In genomic region chr5:151612689-151613427, GRCh38 we compare ENCODE assay signal across 3 cellular contexts.
TF ChIP-seq lines count a peak whose summit lies in the region.

No MANE protein-coding gene starts in this region.

TF ChIP-seq in HCT116, 20 proteins besides CTCF, POLR2A, EP300 and RAD21 (continues in another document):
- TF ChIP-seq, protein P1, sequence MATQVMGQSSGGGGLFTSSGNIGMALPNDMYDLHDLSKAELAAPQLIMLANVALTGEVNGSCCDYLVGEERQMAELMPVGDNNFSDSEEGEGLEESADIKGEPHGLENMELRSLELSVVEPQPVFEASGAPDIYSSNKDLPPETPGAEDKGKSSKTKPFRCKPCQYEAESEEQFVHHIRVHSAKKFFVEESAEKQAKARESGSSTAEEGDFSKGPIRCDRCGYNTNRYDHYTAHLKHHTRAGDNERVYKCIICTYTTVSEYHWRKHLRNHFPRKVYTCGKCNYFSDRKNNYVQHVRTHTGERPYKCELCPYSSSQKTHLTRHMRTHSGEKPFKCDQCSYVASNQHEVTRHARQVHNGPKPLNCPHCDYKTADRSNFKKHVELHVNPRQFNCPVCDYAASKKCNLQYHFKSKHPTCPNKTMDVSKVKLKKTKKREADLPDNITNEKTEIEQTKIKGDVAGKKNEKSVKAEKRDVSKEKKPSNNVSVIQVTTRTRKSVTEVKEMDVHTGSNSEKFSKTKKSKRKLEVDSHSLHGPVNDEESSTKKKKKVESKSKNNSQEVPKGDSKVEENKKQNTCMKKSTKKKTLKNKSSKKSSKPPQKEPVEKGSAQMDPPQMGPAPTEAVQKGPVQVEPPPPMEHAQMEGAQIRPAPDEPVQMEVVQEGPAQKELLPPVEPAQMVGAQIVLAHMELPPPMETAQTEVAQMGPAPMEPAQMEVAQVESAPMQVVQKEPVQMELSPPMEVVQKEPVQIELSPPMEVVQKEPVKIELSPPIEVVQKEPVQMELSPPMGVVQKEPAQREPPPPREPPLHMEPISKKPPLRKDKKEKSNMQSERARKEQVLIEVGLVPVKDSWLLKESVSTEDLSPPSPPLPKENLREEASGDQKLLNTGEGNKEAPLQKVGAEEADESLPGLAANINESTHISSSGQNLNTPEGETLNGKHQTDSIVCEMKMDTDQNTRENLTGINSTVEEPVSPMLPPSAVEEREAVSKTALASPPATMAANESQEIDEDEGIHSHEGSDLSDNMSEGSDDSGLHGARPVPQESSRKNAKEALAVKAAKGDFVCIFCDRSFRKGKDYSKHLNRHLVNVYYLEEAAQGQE (IDR thresholded peaks at IDR 0.05; ENCODE audit: low read depth) = no peak
- TF ChIP-seq, protein P2, sequence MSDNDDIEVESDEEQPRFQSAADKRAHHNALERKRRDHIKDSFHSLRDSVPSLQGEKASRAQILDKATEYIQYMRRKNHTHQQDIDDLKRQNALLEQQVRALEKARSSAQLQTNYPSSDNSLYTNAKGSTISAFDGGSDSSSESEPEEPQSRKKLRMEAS (IDR thresholded peaks at IDR 0.05) = no peak
- no peak for TF ChIP-seq SP1 (IDR thresholded peaks at IDR 0.05; ENCODE audit: low read depth)
- no peak for TF ChIP-seq ELF1 (IDR thresholded peaks at IDR 0.05; ENCODE audit: borderline replicate concordance, low read depth)
- no peak for TF ChIP-seq POLR2AphosphoS5 (IDR thresholded peaks at IDR 0.05; ENCODE audit: low read depth, low read length)
- TF ChIP-seq EZH2phosphoT487 (IDR thresholded peaks at IDR 0.05; ENCODE audit: borderline replicate concordance) = no peak
- TF ChIP-seq, protein P3, sequence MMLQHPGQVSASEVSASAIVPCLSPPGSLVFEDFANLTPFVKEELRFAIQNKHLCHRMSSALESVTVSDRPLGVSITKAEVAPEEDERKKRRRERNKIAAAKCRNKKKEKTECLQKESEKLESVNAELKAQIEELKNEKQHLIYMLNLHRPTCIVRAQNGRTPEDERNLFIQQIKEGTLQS (IDR thresholded peaks at IDR 0.05) = no peak
- TF ChIP-seq SRF (IDR thresholded peaks at IDR 0.05; ENCODE audit: low read depth) = no peak
- TF ChIP-seq EGR1 (IDR thresholded peaks at IDR 0.05; ENCODE audit: low read depth) = peak; percentile 76
- TF ChIP-seq EZH2 (IDR thresholded peaks at IDR 0.05) = no peak
- 0 out of 2 replicates have a peak, but pooled peaks have one; percentile 10 for TF ChIP-seq JUND (IDR thresholded peaks at IDR 0.05)
- no peak for TF ChIP-seq CBX3 (IDR thresholded peaks at IDR 0.05; ENCODE audit: low read depth)
- TF ChIP-seq CEBPB (IDR thresholded peaks at IDR 0.05; ENCODE audit: low read depth) = no peak
- no peak for TF ChIP-seq ZNF274 (IDR thresholded peaks at IDR 0.05; ENCODE audit: low read depth, low read length)
- TF ChIP-seq YY1 (IDR thresholded peaks at IDR 0.05; ENCODE audit: extremely low read depth, insufficient replicate concordance, low read depth, low read length) = no peak
- TF ChIP-seq FOSL1 (IDR thresholded peaks at IDR 0.05; ENCODE audit: low read depth) = 0 out of 2 replicates have a peak, but pooled peaks have one; percentile 11
- TF ChIP-seq TCF7L2 (IDR thresholded peaks at IDR 0.05; ENCODE audit: borderline replicate concordance, extremely low read depth, insufficient read depth, insufficient read length) = no peak
- no peak for TF ChIP-seq ZFX (IDR thresholded peaks at IDR 0.05)
- TF ChIP-seq SIN3A (IDR thresholded peaks at IDR 0.05; ENCODE audit: low read depth) = no peak

TF ChIP-seq in H1, 55 proteins besides CTCF, POLR2A, EP300 and RAD21:
- TF ChIP-seq KDM5A (IDR thresholded peaks at IDR 0.05; ENCODE audit: low read length) (no peak), FOSL1 (IDR thresholded peaks at IDR 0.05; ENCODE audit: insufficient read depth, low read depth, low read length) (no peak), TAF7 (optimal IDR thresholded peaks at IDR 0.05; ENCODE audit: borderline replicate concordance, low read depth, low read length) (no peak), SP2 (IDR thresholded peaks at IDR 0.05; ENCODE audit: low read length) (no peak), SIX5 (IDR thresholded peaks at IDR 0.05; ENCODE audit: low read depth, low read length) (no peak)

TF ChIP-seq in GM23338, 12 proteins besides CTCF, POLR2A, EP300 and RAD21:
- TF ChIP-seq EZH2 (IDR thresholded peaks at IDR 0.05; ENCODE audit: low read depth, unreplicated experiment) (no peak), ZNF462 (CRISPR knock-in tag; IDR thresholded peaks at IDR 0.05) (no peak), ZNF114 (CRISPR knock-in tag; IDR thresholded peaks at IDR 0.05) (no peak), NANOG (IDR thresholded peaks at IDR 0.05; ENCODE audit: borderline replicate concordance) (no peak), CREB1 (CRISPR knock-in tag; IDR thresholded peaks at IDR 0.05; ENCODE audit: low read depth) (no peak), JUNB (IDR thresholded peaks at IDR 0.05; ENCODE audit: unreplicated experiment) (no peak), POLR2AphosphoS5 (IDR thresholded peaks at IDR 0.05; ENCODE audit: low read depth) (no peak), ZNF331 (CRISPR knock-in tag; IDR thresholded peaks at IDR 0.05; ENCODE audit: low read depth) (no peak), ETS1 (IDR thresholded peaks at IDR 0.05) (no peak), EZH2phosphoT487 (IDR thresholded peaks at IDR 0.05; ENCODE audit: unreplicated experiment) (no peak), STAT1 (IDR thresholded peaks at IDR 0.05; ENCODE audit: unreplicated experiment) (no peak)
- TF ChIP-seq, protein P1 (IDR thresholded peaks at IDR 0.05; ENCODE audit: unreplicated experiment) = no peak
